1 cellular context compared by ENCODE assay signal in genomic region chr15:59931642-59932296, GRCh38.
A peak's percentile ranks its signal among the peaks of the same experiment; 100 is the strongest.
TF ChIP-seq lines count a peak whose summit lies in the region.

No MANE protein-coding gene starts in this region.

TF ChIP-seq in HEK293, 187 proteins besides CTCF, POLR2A, EP300 and RAD21 (continued from another document):
- TF ChIP-seq ZBTB17 (tag by site-specific recombination; IDR thresholded peaks at IDR 0.05) (no peak), YY1 (tag by site-specific recombination; IDR thresholded peaks at IDR 0.05) (no peak), SCRT2 (tag by site-specific recombination; IDR thresholded peaks at IDR 0.05) (peak; percentile 45; the same call in 1 of the 2 replicates), ZEB2 (tag by site-specific recombination; IDR thresholded peaks at IDR 0.05) (0 out of 2 replicates have a peak, but pooled peaks have one; percentile 19), ZNF776 (tag by site-specific recombination; IDR thresholded peaks at IDR 0.05; ENCODE audit: borderline replicate concordance) (no peak), ZBTB1 (tag by site-specific recombination; IDR thresholded peaks at IDR 0.05) (no peak), OSR2 (tag by site-specific recombination; IDR thresholded peaks at IDR 0.05) (peak; percentile 51; the same call in 1 of the 2 replicates), ZFHX2 (tag by site-specific recombination; conservative IDR thresholded peaks at IDR 0.05) (peak; percentile 30; the same call in 1 of the 2 replicates)
- TF ChIP-seq, protein P1, sequence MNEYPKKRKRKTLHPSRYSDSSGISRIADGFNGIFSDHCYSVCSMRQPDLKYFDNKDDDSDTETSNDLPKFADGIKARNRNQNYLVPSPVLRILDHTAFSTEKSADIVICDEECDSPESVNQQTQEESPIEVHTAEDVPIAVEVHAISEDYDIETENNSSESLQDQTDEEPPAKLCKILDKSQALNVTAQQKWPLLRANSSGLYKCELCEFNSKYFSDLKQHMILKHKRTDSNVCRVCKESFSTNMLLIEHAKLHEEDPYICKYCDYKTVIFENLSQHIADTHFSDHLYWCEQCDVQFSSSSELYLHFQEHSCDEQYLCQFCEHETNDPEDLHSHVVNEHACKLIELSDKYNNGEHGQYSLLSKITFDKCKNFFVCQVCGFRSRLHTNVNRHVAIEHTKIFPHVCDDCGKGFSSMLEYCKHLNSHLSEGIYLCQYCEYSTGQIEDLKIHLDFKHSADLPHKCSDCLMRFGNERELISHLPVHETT (tag by site-specific recombination; IDR thresholded peaks at IDR 0.05), result no peak
- TF ChIP-seq, protein P2, sequence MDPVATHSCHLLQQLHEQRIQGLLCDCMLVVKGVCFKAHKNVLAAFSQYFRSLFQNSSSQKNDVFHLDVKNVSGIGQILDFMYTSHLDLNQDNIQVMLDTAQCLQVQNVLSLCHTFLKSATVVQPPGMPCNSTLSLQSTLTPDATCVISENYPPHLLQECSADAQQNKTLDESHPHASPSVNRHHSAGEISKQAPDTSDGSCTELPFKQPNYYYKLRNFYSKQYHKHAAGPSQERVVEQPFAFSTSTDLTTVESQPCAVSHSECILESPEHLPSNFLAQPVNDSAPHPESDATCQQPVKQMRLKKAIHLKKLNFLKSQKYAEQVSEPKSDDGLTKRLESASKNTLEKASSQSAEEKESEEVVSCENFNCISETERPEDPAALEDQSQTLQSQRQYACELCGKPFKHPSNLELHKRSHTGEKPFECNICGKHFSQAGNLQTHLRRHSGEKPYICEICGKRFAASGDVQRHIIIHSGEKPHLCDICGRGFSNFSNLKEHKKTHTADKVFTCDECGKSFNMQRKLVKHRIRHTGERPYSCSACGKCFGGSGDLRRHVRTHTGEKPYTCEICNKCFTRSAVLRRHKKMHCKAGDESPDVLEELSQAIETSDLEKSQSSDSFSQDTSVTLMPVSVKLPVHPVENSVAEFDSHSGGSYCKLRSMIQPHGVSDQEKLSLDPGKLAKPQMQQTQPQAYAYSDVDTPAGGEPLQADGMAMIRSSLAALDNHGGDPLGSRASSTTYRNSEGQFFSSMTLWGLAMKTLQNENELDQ (tag by site-specific recombination; IDR thresholded peaks at IDR 0.05; ENCODE audit: low read depth), result no peak
- TF ChIP-seq, protein P3, sequence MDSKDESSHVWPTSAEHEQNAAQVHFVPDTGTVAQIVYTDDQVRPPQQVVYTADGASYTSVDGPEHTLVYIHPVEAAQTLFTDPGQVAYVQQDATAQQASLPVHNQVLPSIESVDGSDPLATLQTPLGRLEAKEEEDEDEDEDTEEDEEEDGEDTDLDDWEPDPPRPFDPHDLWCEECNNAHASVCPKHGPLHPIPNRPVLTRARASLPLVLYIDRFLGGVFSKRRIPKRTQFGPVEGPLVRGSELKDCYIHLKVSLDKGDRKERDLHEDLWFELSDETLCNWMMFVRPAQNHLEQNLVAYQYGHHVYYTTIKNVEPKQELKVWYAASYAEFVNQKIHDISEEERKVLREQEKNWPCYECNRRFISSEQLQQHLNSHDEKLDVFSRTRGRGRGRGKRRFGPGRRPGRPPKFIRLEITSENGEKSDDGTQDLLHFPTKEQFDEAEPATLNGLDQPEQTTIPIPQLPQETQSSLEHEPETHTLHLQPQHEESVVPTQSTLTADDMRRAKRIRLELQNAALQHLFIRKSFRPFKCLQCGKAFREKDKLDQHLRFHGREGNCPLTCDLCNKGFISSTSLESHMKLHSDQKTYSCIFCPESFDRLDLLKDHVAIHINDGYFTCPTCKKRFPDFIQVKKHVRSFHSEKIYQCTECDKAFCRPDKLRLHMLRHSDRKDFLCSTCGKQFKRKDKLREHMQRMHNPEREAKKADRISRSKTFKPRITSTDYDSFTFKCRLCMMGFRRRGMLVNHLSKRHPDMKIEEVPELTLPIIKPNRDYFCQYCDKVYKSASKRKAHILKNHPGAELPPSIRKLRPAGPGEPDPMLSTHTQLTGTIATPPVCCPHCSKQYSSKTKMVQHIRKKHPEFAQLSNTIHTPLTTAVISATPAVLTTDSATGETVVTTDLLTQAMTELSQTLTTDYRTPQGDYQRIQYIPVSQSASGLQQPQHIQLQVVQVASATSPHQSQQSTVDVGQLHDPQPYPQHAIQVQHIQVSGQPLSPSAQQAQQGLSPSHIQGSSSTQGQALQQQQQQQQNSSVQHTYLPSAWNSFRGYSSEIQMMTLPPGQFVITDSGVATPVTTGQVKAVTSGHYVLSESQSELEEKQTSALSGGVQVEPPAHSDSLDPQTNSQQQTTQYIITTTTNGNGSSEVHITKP (tag by site-specific recombination; IDR thresholded peaks at IDR 0.05), result no peak
